1 cellular context compared by ENCODE assay signal in genomic region chr3:179268400-179269051, GRCh38.
TF ChIP-seq lines count a peak whose summit lies in the region.

No MANE protein-coding gene starts in this region.

TF ChIP-seq in K562, 482 proteins besides CTCF, POLR2A, EP300 and RAD21 (continued from another document and continues in another):
- TF ChIP-seq, protein P1, sequence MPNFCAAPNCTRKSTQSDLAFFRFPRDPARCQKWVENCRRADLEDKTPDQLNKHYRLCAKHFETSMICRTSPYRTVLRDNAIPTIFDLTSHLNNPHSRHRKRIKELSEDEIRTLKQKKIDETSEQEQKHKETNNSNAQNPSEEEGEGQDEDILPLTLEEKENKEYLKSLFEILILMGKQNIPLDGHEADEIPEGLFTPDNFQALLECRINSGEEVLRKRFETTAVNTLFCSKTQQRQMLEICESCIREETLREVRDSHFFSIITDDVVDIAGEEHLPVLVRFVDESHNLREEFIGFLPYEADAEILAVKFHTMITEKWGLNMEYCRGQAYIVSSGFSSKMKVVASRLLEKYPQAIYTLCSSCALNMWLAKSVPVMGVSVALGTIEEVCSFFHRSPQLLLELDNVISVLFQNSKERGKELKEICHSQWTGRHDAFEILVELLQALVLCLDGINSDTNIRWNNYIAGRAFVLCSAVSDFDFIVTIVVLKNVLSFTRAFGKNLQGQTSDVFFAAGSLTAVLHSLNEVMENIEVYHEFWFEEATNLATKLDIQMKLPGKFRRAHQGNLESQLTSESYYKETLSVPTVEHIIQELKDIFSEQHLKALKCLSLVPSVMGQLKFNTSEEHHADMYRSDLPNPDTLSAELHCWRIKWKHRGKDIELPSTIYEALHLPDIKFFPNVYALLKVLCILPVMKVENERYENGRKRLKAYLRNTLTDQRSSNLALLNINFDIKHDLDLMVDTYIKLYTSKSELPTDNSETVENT (CRISPR knock-in tag; IDR thresholded peaks at IDR 0.05): no peak
- TF ChIP-seq NCOA2 (IDR thresholded peaks at IDR 0.05; ENCODE audit: partially characterized antibody in 2 of 2) (no peak), SLC30A9 (CRISPR knock-in tag; IDR thresholded peaks at IDR 0.05) (no peak), ZNF24 (IDR thresholded peaks at IDR 0.05) (no peak), ZNF583 (CRISPR knock-in tag; IDR thresholded peaks at IDR 0.05) (0 out of 2 replicates have a peak, but pooled peaks have one; percentile 48), CHD2 (IDR thresholded peaks at IDR 0.05; ENCODE audit: low read depth, low read length) (no peak), NFE2 (IDR thresholded peaks at IDR 0.05; ENCODE audit: low read depth) (no peak), ZBTB7A (IDR thresholded peaks at IDR 0.05; ENCODE audit: borderline replicate concordance, control insufficient read depth, low read depth, low read length) (peak; percentile 92), GTF2E2 (tag; IDR thresholded peaks at IDR 0.05) (no peak), ZSCAN32 (CRISPR knock-in tag; IDR thresholded peaks at IDR 0.05) (no peak), MXI1 (IDR thresholded peaks at IDR 0.05; ENCODE audit: low read depth, low read length) (no peak), EGR1 (conservative IDR thresholded peaks at IDR 0.05) (no peak), JUNB (CRISPR knock-in tag; conservative IDR thresholded peaks at IDR 0.05) (no peak), PHB2 (IDR thresholded peaks at IDR 0.05; ENCODE audit: low read depth) (no peak), AFF1 (IDR thresholded peaks at IDR 0.05; ENCODE audit: low read depth in 1 of 2, partially characterized antibody in 2 of 2) (no peak), PHB (CRISPR knock-in tag; IDR thresholded peaks at IDR 0.05) (no peak), TRIM24 (IDR thresholded peaks at IDR 0.05) (peak in 1 of 2 experiments; percentile 53; a peak in 2 of 4 replicates), SMARCB1 (IDR thresholded peaks at IDR 0.05; ENCODE audit: insufficient read length, low read depth) (no peak), BCL6 (CRISPR knock-in tag; IDR thresholded peaks at IDR 0.05) (0 out of 2 replicates have a peak, but pooled peaks have one; percentile 22), CBX3 (IDR thresholded peaks at IDR 0.05; ENCODE audit: borderline replicate concordance in 1 of 2, low read length in 2 of 2) (peak in 1 of 2 experiments; percentile 29; a peak in 1 of 3 replicates), NFIX (CRISPR knock-in tag; IDR thresholded peaks at IDR 0.05; ENCODE audit: low read depth) (no peak), EHMT2 (IDR thresholded peaks at IDR 0.05) (peak; percentile 58; the same call in 1 of the 2 replicates), KDM2B (CRISPR knock-in tag; IDR thresholded peaks at IDR 0.05) (no peak), SMAD1 (IDR thresholded peaks at IDR 0.05; ENCODE audit: low read depth, low read length, partially characterized antibody) (no peak), DIDO1 (tag; IDR thresholded peaks at IDR 0.05; ENCODE audit: low read depth) (no peak), ZBTB1 (CRISPR knock-in tag; IDR thresholded peaks at IDR 0.05; ENCODE audit: borderline replicate concordance, low read depth) (no peak), ZNF551 (CRISPR knock-in tag; IDR thresholded peaks at IDR 0.05) (no peak), ZNF23 (CRISPR knock-in tag; IDR thresholded peaks at IDR 0.05) (no peak), HMG20B (CRISPR knock-in tag; IDR thresholded peaks at IDR 0.05) (no peak), FIP1L1 (IDR thresholded peaks at IDR 0.05; ENCODE audit: low read depth, low read length, poor library complexity, severe bottlenecking) (no peak), POLR2H (tag; IDR thresholded peaks at IDR 0.05; ENCODE audit: low read depth) (no peak), MAFG (tag; conservative IDR thresholded peaks at IDR 0.05) (no peak), ZNF695 (CRISPR knock-in tag; IDR thresholded peaks at IDR 0.05) (no peak), ZNF766 (CRISPR knock-in tag; conservative IDR thresholded peaks at IDR 0.05) (no peak), NFRKB (IDR thresholded peaks at IDR 0.05; ENCODE audit: low read depth) (peak; percentile 25; the same call in 1 of the 2 replicates), SOX6 (IDR thresholded peaks at IDR 0.05) (no peak), STAT6 (CRISPR knock-in tag; IDR thresholded peaks at IDR 0.05) (no peak), OTX1 (CRISPR knock-in tag; IDR thresholded peaks at IDR 0.05) (no peak), KAT7 (CRISPR knock-in tag; IDR thresholded peaks at IDR 0.05; ENCODE audit: borderline replicate concordance) (no peak), NR2C2 (CRISPR knock-in tag; IDR thresholded peaks at IDR 0.05) (no peak), NR2C2 (tag; IDR thresholded peaks at IDR 0.05) (peak; percentile 84), CREBBP (IDR thresholded peaks at IDR 0.05; ENCODE audit: low read depth, low read length) (no peak), NRF1 (conservative IDR thresholded peaks at IDR 0.05 in 1 of 2, IDR thresholded peaks at IDR 0.05 in 1 of 2) (no peak), ZNF764 (CRISPR knock-in tag; IDR thresholded peaks at IDR 0.05; ENCODE audit: low read depth) (no peak), TCF7 (IDR thresholded peaks at IDR 0.05; ENCODE audit: borderline replicate concordance) (no peak)
- TF ChIP-seq, protein P2, sequence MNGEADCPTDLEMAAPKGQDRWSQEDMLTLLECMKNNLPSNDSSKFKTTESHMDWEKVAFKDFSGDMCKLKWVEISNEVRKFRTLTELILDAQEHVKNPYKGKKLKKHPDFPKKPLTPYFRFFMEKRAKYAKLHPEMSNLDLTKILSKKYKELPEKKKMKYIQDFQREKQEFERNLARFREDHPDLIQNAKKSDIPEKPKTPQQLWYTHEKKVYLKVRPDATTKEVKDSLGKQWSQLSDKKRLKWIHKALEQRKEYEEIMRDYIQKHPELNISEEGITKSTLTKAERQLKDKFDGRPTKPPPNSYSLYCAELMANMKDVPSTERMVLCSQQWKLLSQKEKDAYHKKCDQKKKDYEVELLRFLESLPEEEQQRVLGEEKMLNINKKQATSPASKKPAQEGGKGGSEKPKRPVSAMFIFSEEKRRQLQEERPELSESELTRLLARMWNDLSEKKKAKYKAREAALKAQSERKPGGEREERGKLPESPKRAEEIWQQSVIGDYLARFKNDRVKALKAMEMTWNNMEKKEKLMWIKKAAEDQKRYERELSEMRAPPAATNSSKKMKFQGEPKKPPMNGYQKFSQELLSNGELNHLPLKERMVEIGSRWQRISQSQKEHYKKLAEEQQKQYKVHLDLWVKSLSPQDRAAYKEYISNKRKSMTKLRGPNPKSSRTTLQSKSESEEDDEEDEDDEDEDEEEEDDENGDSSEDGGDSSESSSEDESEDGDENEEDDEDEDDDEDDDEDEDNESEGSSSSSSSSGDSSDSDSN (IDR thresholded peaks at IDR 0.05; ENCODE audit: borderline replicate concordance in 1 of 2, low read depth in 2 of 2, low read length in 2 of 2): 0 out of 4 replicates have a peak, but pooled peaks of 1 of the 2 experiments have one; percentile 16
- TF ChIP-seq, protein P3, sequence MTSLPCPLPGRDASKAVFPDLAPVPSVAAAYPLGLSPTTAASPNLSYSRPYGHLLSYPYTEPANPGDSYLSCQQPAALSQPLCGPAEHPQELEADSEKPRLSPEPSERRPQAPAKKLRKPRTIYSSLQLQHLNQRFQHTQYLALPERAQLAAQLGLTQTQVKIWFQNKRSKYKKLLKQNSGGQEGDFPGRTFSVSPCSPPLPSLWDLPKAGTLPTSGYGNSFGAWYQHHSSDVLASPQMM (CRISPR knock-in tag; IDR thresholded peaks at IDR 0.05): no peak
- TF ChIP-seq, protein P4, sequence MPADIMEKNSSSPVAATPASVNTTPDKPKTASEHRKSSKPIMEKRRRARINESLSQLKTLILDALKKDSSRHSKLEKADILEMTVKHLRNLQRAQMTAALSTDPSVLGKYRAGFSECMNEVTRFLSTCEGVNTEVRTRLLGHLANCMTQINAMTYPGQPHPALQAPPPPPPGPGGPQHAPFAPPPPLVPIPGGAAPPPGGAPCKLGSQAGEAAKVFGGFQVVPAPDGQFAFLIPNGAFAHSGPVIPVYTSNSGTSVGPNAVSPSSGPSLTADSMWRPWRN (IDR thresholded peaks at IDR 0.05; ENCODE audit: low read depth): no peak
- TF ChIP-seq, protein P5, sequence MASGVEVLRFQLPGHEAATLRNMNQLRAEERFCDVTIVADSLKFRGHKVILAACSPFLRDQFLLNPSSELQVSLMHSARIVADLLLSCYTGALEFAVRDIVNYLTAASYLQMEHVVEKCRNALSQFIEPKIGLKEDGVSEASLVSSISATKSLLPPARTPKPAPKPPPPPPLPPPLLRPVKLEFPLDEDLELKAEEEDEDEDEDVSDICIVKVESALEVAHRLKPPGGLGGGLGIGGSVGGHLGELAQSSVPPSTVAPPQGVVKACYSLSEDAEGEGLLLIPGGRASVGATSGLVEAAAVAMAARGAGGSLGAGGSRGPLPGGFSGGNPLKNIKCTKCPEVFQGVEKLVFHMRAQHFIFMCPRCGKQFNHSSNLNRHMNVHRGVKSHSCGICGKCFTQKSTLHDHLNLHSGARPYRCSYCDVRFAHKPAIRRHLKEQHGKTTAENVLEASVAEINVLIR (CRISPR knock-in tag; IDR thresholded peaks at IDR 0.05): 0 out of 2 replicates have a peak, but pooled peaks have one; percentile 34
- TF ChIP-seq, protein P6, sequence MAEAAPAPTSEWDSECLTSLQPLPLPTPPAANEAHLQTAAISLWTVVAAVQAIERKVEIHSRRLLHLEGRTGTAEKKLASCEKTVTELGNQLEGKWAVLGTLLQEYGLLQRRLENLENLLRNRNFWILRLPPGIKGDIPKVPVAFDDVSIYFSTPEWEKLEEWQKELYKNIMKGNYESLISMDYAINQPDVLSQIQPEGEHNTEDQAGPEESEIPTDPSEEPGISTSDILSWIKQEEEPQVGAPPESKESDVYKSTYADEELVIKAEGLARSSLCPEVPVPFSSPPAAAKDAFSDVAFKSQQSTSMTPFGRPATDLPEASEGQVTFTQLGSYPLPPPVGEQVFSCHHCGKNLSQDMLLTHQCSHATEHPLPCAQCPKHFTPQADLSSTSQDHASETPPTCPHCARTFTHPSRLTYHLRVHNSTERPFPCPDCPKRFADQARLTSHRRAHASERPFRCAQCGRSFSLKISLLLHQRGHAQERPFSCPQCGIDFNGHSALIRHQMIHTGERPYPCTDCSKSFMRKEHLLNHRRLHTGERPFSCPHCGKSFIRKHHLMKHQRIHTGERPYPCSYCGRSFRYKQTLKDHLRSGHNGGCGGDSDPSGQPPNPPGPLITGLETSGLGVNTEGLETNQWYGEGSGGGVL (CRISPR knock-in tag; IDR thresholded peaks at IDR 0.05): no peak
- TF ChIP-seq, protein P7, sequence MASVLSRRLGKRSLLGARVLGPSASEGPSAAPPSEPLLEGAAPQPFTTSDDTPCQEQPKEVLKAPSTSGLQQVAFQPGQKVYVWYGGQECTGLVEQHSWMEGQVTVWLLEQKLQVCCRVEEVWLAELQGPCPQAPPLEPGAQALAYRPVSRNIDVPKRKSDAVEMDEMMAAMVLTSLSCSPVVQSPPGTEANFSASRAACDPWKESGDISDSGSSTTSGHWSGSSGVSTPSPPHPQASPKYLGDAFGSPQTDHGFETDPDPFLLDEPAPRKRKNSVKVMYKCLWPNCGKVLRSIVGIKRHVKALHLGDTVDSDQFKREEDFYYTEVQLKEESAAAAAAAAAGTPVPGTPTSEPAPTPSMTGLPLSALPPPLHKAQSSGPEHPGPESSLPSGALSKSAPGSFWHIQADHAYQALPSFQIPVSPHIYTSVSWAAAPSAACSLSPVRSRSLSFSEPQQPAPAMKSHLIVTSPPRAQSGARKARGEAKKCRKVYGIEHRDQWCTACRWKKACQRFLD (CRISPR knock-in tag; IDR thresholded peaks at IDR 0.05): peak; percentile 9; the same call in 1 of the 2 replicates
- TF ChIP-seq, protein P8, sequence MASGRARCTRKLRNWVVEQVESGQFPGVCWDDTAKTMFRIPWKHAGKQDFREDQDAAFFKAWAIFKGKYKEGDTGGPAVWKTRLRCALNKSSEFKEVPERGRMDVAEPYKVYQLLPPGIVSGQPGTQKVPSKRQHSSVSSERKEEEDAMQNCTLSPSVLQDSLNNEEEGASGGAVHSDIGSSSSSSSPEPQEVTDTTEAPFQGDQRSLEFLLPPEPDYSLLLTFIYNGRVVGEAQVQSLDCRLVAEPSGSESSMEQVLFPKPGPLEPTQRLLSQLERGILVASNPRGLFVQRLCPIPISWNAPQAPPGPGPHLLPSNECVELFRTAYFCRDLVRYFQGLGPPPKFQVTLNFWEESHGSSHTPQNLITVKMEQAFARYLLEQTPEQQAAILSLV (tag; IDR thresholded peaks at IDR 0.05): no peak
